ENCODE assay signal across 14 cellular contexts in genomic region chr1:192489046-192489445, GRCh38.
DNase-seq lines count a peak whose midpoint lies in the region; ATAC-seq and TF ChIP-seq lines count a peak whose summit lies in the region.
"Had no signal": no experiment of that assay in that cellular context is flagged by ENCODE, and none has a peak within 500 bp of the region (broad histone marks: within the 10 kb centered on the region; RNA-seq: fewer than 3 reads in every experiment).

No MANE protein-coding gene starts in this region.

- H2BK5ac ChIP-seq in IMR-90 (ENCODE audit: low read depth, low read length, poor library complexity, severe bottlenecking): peak overlapping the region; percentile 45

- intact Hi-C loops in A673 (cut with micrococcal nuclease; ENCODE audit: unreplicated experiment) (no loop called here), IMR-90 (cut with micrococcal nuclease) (loop anchor here (5.0 kb wide), 2 partner anchors 48 to 213 kb away; no protein-coding TSS in a partner anchor)
- intact Hi-C loops in activated naive CD4-positive, alpha-beta T cell treated with anti-CD3 and anti-CD28 coated beads for 36 hours (cut with micrococcal nuclease): no loop called here

- H3K4me3 ChIP-seq in A673 (ENCODE audit: low read depth, low read length, poor library complexity, severe bottlenecking): no peak overlapping the region
- H3K4me3 ChIP-seq in IMR-90 (ENCODE audit: insufficient read depth, low read depth, low read length): no peak overlapping the region
- H3K4me3 ChIP-seq in coronary artery: no peak overlapping the region
- H3K4me3 ChIP-seq: BLaER1, MG63 had no signal

- 0 out of 2 replicates have a peak overlapping the region, but pooled peaks have one; percentile 1 for H3K18ac ChIP-seq in IMR-90 (ENCODE audit: low read depth, low read length)

- peaks cover 35% of the 10 kb centered on the region for H3K4me1 Mint-ChIP-seq in nephron
- no peaks in the 10 kb centered on the region for H3K4me1 Mint-ChIP-seq in activated naive CD4-positive, alpha-beta T cell treated with anti-CD3 and anti-CD28 coated beads for 36 hours (ENCODE audit: low read depth)
- H3K4me1 Mint-ChIP-seq: activated CD4-positive, alpha-beta memory T cell treated with anti-CD3 and anti-CD28 coated beads, Interleukin-2, amount 10 ng/mL, durations not matched to agents 7 days and 5 days had no signal

- no peak for TF ChIP-seq POLR2A in IMR-90 (IDR thresholded peaks at IDR 0.05; ENCODE audit: low read depth, low read length)

- in situ Hi-C loops in IMR-90 (cut with MboI; ENCODE audit: low sequenced_read_pairs): loop anchor here (10.0 kb wide), 1 partner anchor 46 kb away; no protein-coding TSS in a partner anchor

- no peak overlapping the region for H3K4me2 ChIP-seq in IMR-90 (ENCODE audit: low read depth, low read length)
- H3K4me2 ChIP-seq: BLaER1 had no signal

- peak overlapping the region; percentile 87; the same call in 1 of the 3 replicates for H2BK15ac ChIP-seq in IMR-90 (ENCODE audit: low read depth, low read length)

- CTCF ChIA-PET in A673 (lab: Charles Lee): no interaction called here
- CTCF ChIA-PET in IMR-90 (lab: Yijun Ruan, JAX): interaction anchor here (1.5 kb wide), 1 partner anchor 123 kb away, joined by 3 read pairs; no protein-coding TSS in a partner anchor
- CTCF ChIA-PET in activated naive CD4-positive, alpha-beta T cell treated with anti-CD3 and anti-CD28 coated beads for 36 hours (lab: Charles Lee): no interaction called here

- ATAC-seq in IMR-90 (ENCODE audit: low read depth) (no peak), esophagus mucosa (no peak), GM18873 (IDR thresholded peaks at IDR 0.05; ENCODE audit: low FRiP score, unreplicated experiment) (no peak), GM21528 (IDR thresholded peaks at IDR 0.05; ENCODE audit: low FRiP score, unreplicated experiment) (no peak)

- peaks cover 25% of the 10 kb centered on the region for H3K4me1 ChIP-seq in A673 (ENCODE audit: insufficient read depth, low read length, poor library complexity, severe bottlenecking)
- H3K4me1 ChIP-seq in IMR-90 (ENCODE audit: control insufficient read depth, insufficient read depth, low read length): 0 out of 2 replicates have a peak, but pooled peaks cover 2% of the 10 kb centered on the region

- no peaks in the 10 kb centered on the region for H3K27me3 Mint-ChIP-seq in nephron (ENCODE audit: low read depth)
- no peaks in the 10 kb centered on the region for H3K27me3 Mint-ChIP-seq in activated naive CD4-positive, alpha-beta T cell treated with anti-CD3 and anti-CD28 coated beads for 36 hours (ENCODE audit: low read depth)
- H3K27me3 Mint-ChIP-seq: activated naive CD8-positive, alpha-beta T cell; T-cell had no signal

- H3K9me3 Mint-ChIP-seq in nephron: peaks cover 4% of the 10 kb centered on the region
- H3K9me3 Mint-ChIP-seq in activated naive CD4-positive, alpha-beta T cell treated with anti-CD3 and anti-CD28 coated beads for 36 hours: no peaks in the 10 kb centered on the region
- H3K9me3 Mint-ChIP-seq: T-cell had no signal

- H3K9me1 ChIP-seq in IMR-90 (ENCODE audit: insufficient read depth, low read length): no peaks in the 10 kb centered on the region; the same call in 1 of the 2 replicates

- H3K23ac ChIP-seq in IMR-90 (ENCODE audit: low read depth, low read length): no peak overlapping the region

- H3K27me3 ChIP-seq in A673 (replicated peaks; ENCODE audit: insufficient read depth, low read depth, low read length, poor library complexity) (no peaks in the 10 kb centered on the region), IMR-90 (ENCODE audit: control insufficient read depth, insufficient read depth, low read length) (no peaks in the 10 kb centered on the region)
- H3K27me3 ChIP-seq: BLaER1, MG63 had no signal

- no peak overlapping the region for H3K9ac ChIP-seq in IMR-90 (ENCODE audit: low read depth, low read length)
- H3K9ac ChIP-seq: BLaER1 had no signal

- H4K20me1 ChIP-seq in IMR-90 (ENCODE audit: insufficient read depth, low read length): no peaks in the 10 kb centered on the region
- H4K20me1 ChIP-seq: BLaER1 had no signal

- H3K56ac ChIP-seq in IMR-90 (ENCODE audit: extremely low read depth, insufficient read depth, low read length): no peak overlapping the region

- WGBS in IMR-90 (ENCODE audit: extremely low coverage in 2 of 2, insufficient read length in 1 of 2), 2 experiments: no CpG with 5 or more reads among the region's 1 CpG

- no peak overlapping the region for H4K91ac ChIP-seq in IMR-90 (ENCODE audit: insufficient read depth, low read depth, low read length)

- no peaks in the 10 kb centered on the region for H3K36me3 ChIP-seq in A673 (ENCODE audit: insufficient read depth, low read length, poor library complexity, severe bottlenecking)
- H3K36me3 ChIP-seq in IMR-90 (ENCODE audit: control insufficient read depth, insufficient read depth, low read length): no peaks in the 10 kb centered on the region
- H3K36me3 ChIP-seq: BLaER1, MG63 had no signal

- no peaks in the 10 kb centered on the region for H3K36me3 Mint-ChIP-seq in nephron (ENCODE audit: low read depth)
- no peaks in the 10 kb centered on the region for H3K36me3 Mint-ChIP-seq in activated naive CD4-positive, alpha-beta T cell treated with anti-CD3 and anti-CD28 coated beads for 36 hours (ENCODE audit: low read depth)
- H3K36me3 Mint-ChIP-seq: activated naive CD8-positive, alpha-beta T cell; T-cell had no signal

- H3K27ac ChIP-seq in A673 (ENCODE audit: low read depth, low read length, poor library complexity, severe bottlenecking) (peak overlapping the region; percentile 41), IMR-90 (ENCODE audit: insufficient read depth, low read length) (peak overlapping the region; percentile 4; the same call in 1 of the 2 replicates), coronary artery (peak overlapping the region; percentile 15 to 50)
- H3K27ac ChIP-seq: BLaER1 had no signal

- H3K4me3 Mint-ChIP-seq in nephron: no peak overlapping the region
- no peak overlapping the region for H3K4me3 Mint-ChIP-seq in activated naive CD4-positive, alpha-beta T cell treated with anti-CD3 and anti-CD28 coated beads for 36 hours
- H3K4me3 Mint-ChIP-seq: activated CD4-positive, alpha-beta memory T cell treated with anti-CD3 and anti-CD28 coated beads, Interleukin-2, amount 10 ng/mL, durations not matched to agents 7 days and 5 days; activated naive CD8-positive, alpha-beta T cell; T-cell had no signal

- H3K27ac Mint-ChIP-seq in nephron: peak overlapping the region; percentile 53 to 93 (median 79)
- H3K27ac Mint-ChIP-seq in activated naive CD4-positive, alpha-beta T cell treated with anti-CD3 and anti-CD28 coated beads for 36 hours: no peak overlapping the region
- H3K27ac Mint-ChIP-seq: activated CD4-positive, alpha-beta memory T cell treated with anti-CD3 and anti-CD28 coated beads, Interleukin-2, amount 10 ng/mL, durations not matched to agents 7 days and 5 days; activated naive CD8-positive, alpha-beta T cell; T-cell had no signal

- no peak for TF ChIP-seq CTCF in A673 (conservative IDR thresholded peaks at IDR 0.05; ENCODE audit: low read depth, low read length)
- no peak for TF ChIP-seq CTCF in IMR-90 (conservative IDR thresholded peaks at IDR 0.05; ENCODE audit: low read depth, low read length)
- TF ChIP-seq CTCF in coronary artery (IDR thresholded peaks at IDR 0.05): no peak
- TF ChIP-seq CTCF in nephron (IDR thresholded peaks at IDR 0.05; ENCODE audit: unreplicated experiment in 3 of 3): no peak

- no peak overlapping the region for H3K14ac ChIP-seq in IMR-90 (replicated peaks; ENCODE audit: low read depth, low read length)

- TF ChIP-seq RAD21 in IMR-90 (IDR thresholded peaks at IDR 0.05; ENCODE audit: low read length): no peak

- H2AK9ac ChIP-seq in IMR-90 (replicated peaks; ENCODE audit: low read depth, low read length, poor library complexity): no peak overlapping the region

- H3K4ac ChIP-seq in IMR-90 (ENCODE audit: low read depth, low read length): peak overlapping the region; percentile 31; the same call in 1 of the 2 replicates

- H3K9me3 ChIP-seq in A673 (ENCODE audit: low read depth, low read length, poor library complexity, severe bottlenecking) (no peaks in the 10 kb centered on the region), IMR-90 (ENCODE audit: control insufficient read depth, insufficient read depth, low read length) (no peaks in the 10 kb centered on the region)
- H3K9me3 ChIP-seq: BLaER1 had no signal

- peak; percentile 77 for DNase-seq in A673 (ENCODE audit: low spot score)
- peak; percentile 40 for DNase-seq in IMR-90
- DNase-seq in coronary artery (ENCODE audit: low spot score): no peak
- DNase-seq in activated naive CD4-positive, alpha-beta T cell treated with anti-CD3 and anti-CD28 coated beads for 36 hours: no peak
- DNase-seq: activated CD4-positive, alpha-beta memory T cell treated with anti-CD3 and anti-CD28 coated beads, Interleukin-2, amount 10 ng/mL, durations not matched to agents 7 days and 5 days; stimulated activated CD4-positive, alpha-beta T cell treated with anti-CD3 and anti-CD28 coated beads, Interleukin-12 subunit alpha, Interleukin-12 subunit beta, amount 100 ng/mL, for 4 hours had no signal

- peak overlapping the region; percentile 11; the same call in 1 of the 2 replicates for H2BK120ac ChIP-seq in IMR-90 (ENCODE audit: low read depth, low read length)

- POLR2A ChIA-PET in A673 (lab: Charles Lee; ENCODE audit: low non-redundant PET): interaction anchor here (0.5 kb wide), 1 partner anchor 1654 kb away, joined by 11 read pairs; no protein-coding TSS in a partner anchor
- POLR2A ChIA-PET in IMR-90 (lab: Charles Lee; ENCODE audit: unreplicated experiment): no interaction called here

- dilution Hi-C loops in IMR-90 (cut with HindIII; ENCODE audit: low sequenced_read_pairs, unreplicated experiment): loop anchor here (25.0 kb wide), 1 partner anchor 523 kb away; no protein-coding TSS in a partner anchor

- no peak overlapping the region for H4K5ac ChIP-seq in IMR-90 (ENCODE audit: low read depth, low read length)

- no peaks in the 10 kb centered on the region for H3K79me1 ChIP-seq in IMR-90 (ENCODE audit: low read depth in 1 of 2, low read length in 2 of 2)

- peak overlapping the region; percentile 32; the same call in 1 of the 2 replicates for H2BK20ac ChIP-seq in IMR-90 (ENCODE audit: low read depth, low read length)

- no peak overlapping the region for H2AK5ac ChIP-seq in IMR-90 (ENCODE audit: low read depth, low read length)

- H2AFZ ChIP-seq in IMR-90 (replicated peaks; ENCODE audit: low read length, poor library complexity): no peak overlapping the region

- no peak overlapping the region for H4K8ac ChIP-seq in IMR-90 (ENCODE audit: low read depth in 2 of 2, low read length in 2 of 2)

- no TSS peak for BruUV-seq in A673 (replicated peaks; lab: Mats Ljungman, UMichigan)
- BruUV-seq in IMR-90 (replicated peaks; lab: Mats Ljungman, UMichigan): no TSS peak

TF ChIP-seq in IMR-90, 13 proteins besides CTCF, POLR2A, EP300 and RAD21 (continues in another document):
- TF ChIP-seq RFX5 (IDR thresholded peaks at IDR 0.05; ENCODE audit: low read depth, low read length) (no peak), FOS (IDR thresholded peaks at IDR 0.05; ENCODE audit: low read depth, low read length) (no peak), MAFK (IDR thresholded peaks at IDR 0.05; ENCODE audit: low read depth, low read length) (no peak), NFE2L2 (IDR thresholded peaks at IDR 0.05; ENCODE audit: low read depth, low read length) (no peak)

Comparison
In these comparisons a context has a peak if more than half of its experiments do, and no peak if none do; other contexts are left out.
1. DNase-seq: peak in A673 (single experiment) and IMR-90 (single experiment); none in coronary artery (single experiment) and activated naive CD4-positive, alpha-beta T cell treated with anti-CD3 and anti-CD28 coated beads for 36 hours (single experiment).
2. Peak in every context shown above with its lines, with median percentiles within 50 percentile points of each other: H3K27ac ChIP-seq.